ENCODE assay signal across 8 cellular contexts in the genomic region with DNA sequence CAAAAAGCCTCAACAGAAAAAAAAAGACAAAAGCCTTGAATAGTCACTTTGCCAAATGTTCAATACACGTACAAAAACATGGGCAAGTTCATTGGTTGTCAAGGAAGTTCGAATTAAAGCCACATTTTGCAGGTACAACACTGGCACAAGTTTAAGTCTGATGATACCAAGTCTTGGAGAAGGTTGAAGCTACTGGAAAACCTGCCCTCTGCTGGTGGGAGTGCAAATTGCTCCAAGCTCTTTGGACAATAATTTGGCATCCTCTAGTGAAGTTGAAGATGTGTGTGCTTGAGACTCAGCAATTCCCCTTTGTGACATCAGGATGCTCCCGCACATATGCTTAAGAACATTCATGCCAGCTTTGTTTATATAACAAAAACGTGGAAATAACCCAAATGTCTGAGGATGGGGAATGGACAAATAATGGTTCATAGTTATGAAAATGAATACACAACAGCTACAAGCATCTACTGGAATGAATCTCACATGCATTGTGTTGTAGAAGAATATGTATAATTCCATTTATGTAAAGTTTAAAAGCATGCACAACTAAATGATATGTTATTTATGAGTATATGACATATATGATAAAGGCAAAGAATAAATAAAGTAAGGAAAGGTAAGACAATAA.
A peak's percentile ranks its signal among the peaks of the same experiment; 100 is the strongest.
DNase-seq lines count a peak whose midpoint lies in the region; ATAC-seq, FAIRE-seq and TF ChIP-seq lines count a peak whose summit lies in the region.

No MANE protein-coding gene starts in this region.

- TF ChIP-seq CTCF in astrocyte of the cerebellum (IDR thresholded peaks at IDR 0.05; ENCODE audit: low read depth, low read length, missing control alignments) (peak; percentile 74), kidney (IDR thresholded peaks at IDR 0.05; ENCODE audit: borderline replicate concordance, extremely low read depth, insufficient read depth) (peak; percentile 63)

- peak overlapping the region in 1 of 2 donors; percentile 3 for H3K9ac ChIP-seq in kidney (ENCODE audit: low read length in 2 of 2)

- no peak overlapping the region for H3K27ac ChIP-seq in kidney (ENCODE audit: low read depth in 2 of 2, low read length in 2 of 2)

- H3K4me1 ChIP-seq in kidney (ENCODE audit: control insufficient read depth in 1 of 2, insufficient read depth in 1 of 2, low read depth in 1 of 2, low read length in 2 of 2): no peaks in the 10 kb centered on the region

- no peak for FAIRE-seq in kidney (lab: Jason Lieb, UNC)

- H3K9me3 ChIP-seq in kidney (ENCODE audit: control insufficient read depth in 1 of 2, low read length in 2 of 2): no peaks in the 10 kb centered on the region

- intact Hi-C loops in kidney (cut with DNase I): no loop called here

- in situ Hi-C loops in astrocyte of the cerebellum (cut with HindIII; ENCODE audit: low sequenced_read_pairs): no loop called here

- no peaks in the 10 kb centered on the region for H3K36me3 ChIP-seq in kidney (ENCODE audit: control insufficient read depth in 1 of 2, insufficient read depth in 2 of 2, low read length in 2 of 2)

- ATAC-seq in HG03045 (IDR thresholded peaks at IDR 0.05; ENCODE audit: unreplicated experiment): no peak

- DNase-seq in NCI-H446 (lab: John Stamatoyannopoulos, UW) (peak; percentile 7 to 54), NCI-H446 treated with DMSO at 0.1 percent for 48 hours (lab: John Stamatoyannopoulos, UW) (no peak), HUDEP-2 (lab: John Stamatoyannopoulos, UW; ENCODE audit: unreplicated experiment in 76 of 76) (peak in 43 of 76 experiments; percentile 0 to 57 (median 18)), T follicular helper cell (ENCODE audit: low read depth) (peak; percentile 14), astrocyte of the cerebellum (ENCODE audit: low read depth) (peak; percentile 6), kidney (no peak)
- peak in 2 of 3 donors; percentile 8 to 29 for DNase-seq in stimulated activated CD4-positive, alpha-beta T cell treated with anti-CD3 and anti-CD28 coated beads, TNF-alpha, amount 100 ng/mL, for 1 hour (ENCODE audit: low read depth in 3 of 3, low spot score in 1 of 3)

- no peak overlapping the region for H3K4me3 ChIP-seq in astrocyte of the cerebellum (ENCODE audit: low read depth, low read length)
- no peak overlapping the region for H3K4me3 ChIP-seq in kidney (ENCODE audit: low read length in 2 of 2)

Comparison
In these comparisons a context has a peak if more than half of its experiments do, and no peak if none do; other contexts are left out.
1. DNase-seq: peak in NCI-H446 (2 of 2), HUDEP-2 (43 of 76), T follicular helper cell (single experiment), astrocyte of the cerebellum (single experiment) and stimulated activated CD4-positive, alpha-beta T cell treated with anti-CD3 and anti-CD28 coated beads, TNF-alpha, amount 100 ng/mL, for 1 hour (2 of 3); none in NCI-H446 treated with DMSO at 0.1 percent for 48 hours (single experiment) and kidney (single experiment).